In genomic region chr5:18527017-18527416, GRCh38 we compare ENCODE assay signal across 2 cellular contexts.
TF ChIP-seq lines count a peak whose summit lies in the region.

No MANE protein-coding gene starts in this region.

TF ChIP-seq in A549, 52 proteins besides CTCF, POLR2A, EP300 and RAD21 (continued from another document):
- no peak for TF ChIP-seq HMGXB4 (CRISPR knock-in tag; IDR thresholded peaks at IDR 0.05; ENCODE audit: borderline replicate concordance)
- no peak for TF ChIP-seq ATOH8 (CRISPR knock-in tag; IDR thresholded peaks at IDR 0.05; ENCODE audit: low read depth)
- TF ChIP-seq FOSB (CRISPR knock-in tag; IDR thresholded peaks at IDR 0.05) = no peak
- TF ChIP-seq BHLHE40 (IDR thresholded peaks at IDR 0.05; ENCODE audit: low read depth, low read length) = no peak

TF ChIP-seq in GM12878, 131 proteins besides CTCF, POLR2A, EP300 and RAD21 (continued from another document):
- TF ChIP-seq CEBPZ (IDR thresholded peaks at IDR 0.05; ENCODE audit: low read depth, low read length) = no peak
- TF ChIP-seq E4F1 (IDR thresholded peaks at IDR 0.05; ENCODE audit: borderline replicate concordance, partially characterized antibody) = no peak
- no peak for TF ChIP-seq PKNOX1 (IDR thresholded peaks at IDR 0.05)
- TF ChIP-seq NBN (IDR thresholded peaks at IDR 0.05) = no peak
- no peak for TF ChIP-seq IRF5 (IDR thresholded peaks at IDR 0.05; ENCODE audit: borderline replicate concordance)
